Comparison of ENCODE assay signal across 16 cellular contexts in the genomic region with DNA sequence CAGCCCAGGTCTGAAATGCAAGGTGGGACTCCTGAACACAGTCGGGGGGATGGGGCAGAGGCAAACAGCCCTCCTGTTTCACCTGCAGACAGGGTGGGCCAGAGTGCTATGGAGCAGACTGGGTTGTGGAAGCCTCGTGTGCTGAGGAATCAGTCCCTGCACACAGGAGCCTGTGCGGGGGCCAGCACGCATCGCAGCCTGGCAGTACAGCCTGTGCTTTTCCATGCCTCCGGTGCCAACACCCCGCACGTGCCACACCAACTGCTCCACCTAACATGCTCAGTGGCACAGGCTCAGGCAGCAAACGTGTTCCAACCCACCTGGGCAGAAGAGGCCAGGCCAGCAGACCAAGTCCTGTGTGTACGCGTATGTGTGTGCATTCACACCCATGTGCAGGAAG. TPM values are rescaled to one million over a fixed set of nuclear protein-coding genes. Genes with fewer than 3 reads are reported as not detected.
DNase-seq lines count a peak whose midpoint lies in the region; ATAC-seq and TF ChIP-seq lines count a peak whose summit lies in the region.
"Had no signal": no experiment of that assay in that cellular context is flagged by ENCODE, and none has a peak within 500 bp of the region (broad histone marks: within the 10 kb centered on the region; RNA-seq: fewer than 3 reads in every experiment).

No MANE protein-coding gene starts in this region.

- CTCF ChIA-PET in CD8-positive, alpha-beta T cell (lab: Charles Lee): interaction anchor here (1.3 kb wide), 1 partner anchor 145 kb away, joined by 4 read pairs; no protein-coding TSS in a partner anchor

- H3K9me3 ChIP-seq in CD8-positive, alpha-beta T cell (ENCODE audit: low read length): no peaks in the 10 kb centered on the region
- H3K9me3 ChIP-seq in osteoblast (ENCODE audit: low read depth, low read length) (no peaks in the 10 kb centered on the region), hepatocyte (ENCODE audit: low read depth) (no peaks in the 10 kb centered on the region), Karpas-422 (ENCODE audit: low read length) (no peaks in the 10 kb centered on the region)

- H3K4me3 Mint-ChIP-seq in CD8-positive, alpha-beta T cell: no peak overlapping the region
- H3K4me3 Mint-ChIP-seq: CD4-positive, CD25-positive, alpha-beta regulatory T cell had no signal

- peak overlapping the region; percentile 37 for H3K27ac Mint-ChIP-seq in CD8-positive, alpha-beta T cell

- no peak overlapping the region for H3K4me2 ChIP-seq in osteoblast (ENCODE audit: insufficient read depth, low read length)
- H3K4me2 ChIP-seq in hepatocyte: no peak overlapping the region
- no peak overlapping the region for H3K4me2 ChIP-seq in Karpas-422 (ENCODE audit: low read depth, low read length, poor library complexity, severe bottlenecking)

- H4K20me1 ChIP-seq in osteoblast (ENCODE audit: insufficient read depth, low read length) (peaks cover 3% of the 10 kb centered on the region), hepatocyte (ENCODE audit: insufficient read depth, poor library complexity, severe bottlenecking) (no peaks in the 10 kb centered on the region), Karpas-422 (ENCODE audit: insufficient read depth, low read depth, low read length) (0 out of 2 replicates have a peak, but pooled peaks cover 3% of the 10 kb centered on the region)

- no peaks in the 10 kb centered on the region for H3K27me3 ChIP-seq in CD8-positive, alpha-beta T cell (ENCODE audit: insufficient read depth, low read length)
- H3K27me3 ChIP-seq in osteoblast (ENCODE audit: insufficient read depth, low read length) (no peaks in the 10 kb centered on the region), hepatocyte (no peaks in the 10 kb centered on the region), Karpas-422 (ENCODE audit: low read length) (no peaks in the 10 kb centered on the region)

- ATAC-seq in CD8-positive, alpha-beta T cell: no peak
- no peak for ATAC-seq in HG03045 (IDR thresholded peaks at IDR 0.05; ENCODE audit: unreplicated experiment)
- ATAC-seq: HepG2 had no signal

- no peak for TF ChIP-seq CTCF in CD8-positive, alpha-beta T cell (IDR thresholded peaks at IDR 0.05)
- TF ChIP-seq CTCF in osteoblast (IDR thresholded peaks at IDR 0.05; ENCODE audit: extremely low read depth, low read depth, low read length): no peak
- TF ChIP-seq CTCF in hepatocyte (IDR thresholded peaks at IDR 0.05; ENCODE audit: poor library complexity): no peak

- no peaks in the 10 kb centered on the region for H3K9me2 ChIP-seq in hepatocyte (replicated peaks; ENCODE audit: insufficient read depth)
- no peaks in the 10 kb centered on the region for H3K9me2 ChIP-seq in Karpas-422 (replicated peaks; ENCODE audit: insufficient read depth, low read length)

- peaks cover 11% of the 10 kb centered on the region for H3K4me1 Mint-ChIP-seq in CD8-positive, alpha-beta T cell (ENCODE audit: low read depth)

- H3K4me3 ChIP-seq in CD8-positive, alpha-beta T cell (ENCODE audit: low read depth, low read length): no peak overlapping the region
- H3K4me3 ChIP-seq in osteoblast (ENCODE audit: insufficient read depth, low read length): no peak overlapping the region
- H3K4me3 ChIP-seq in hepatocyte: no peak overlapping the region
- H3K4me3 ChIP-seq in Karpas-422 (ENCODE audit: low read length): no peak overlapping the region

- no peaks in the 10 kb centered on the region for H3K27me3 Mint-ChIP-seq in CD8-positive, alpha-beta T cell (ENCODE audit: low read depth)
- H3K27me3 Mint-ChIP-seq: CD4-positive, CD25-positive, alpha-beta regulatory T cell had no signal

- H3K79me2 ChIP-seq in osteoblast (ENCODE audit: insufficient read depth, low read length): no peaks in the 10 kb centered on the region
- no peaks in the 10 kb centered on the region for H3K79me2 ChIP-seq in hepatocyte
- H3K79me2 ChIP-seq in Karpas-422 (ENCODE audit: low read length): no peaks in the 10 kb centered on the region

- DNase-seq in Ammon's horn (ENCODE audit: low spot score) (peak; percentile 29), cerebellar nuclear complex (lab: John Stamatoyannopoulos, UW) (peak; percentile 72 to 90), osteoblast (ENCODE audit: insufficient read length, low spot score, missing footprints) (peak; percentile 49), hepatocyte (ENCODE audit: low spot score) (no peak), Karpas-422 (no peak)
- DNase-seq in CD8-positive, alpha-beta T cell: no peak
- DNase-seq: ACHN; AML-193; CD4-positive, CD25-positive, alpha-beta regulatory T cell; EL; KG1; NCI-H1436 treated with DMSO at 0.1 percent for 48 hours; NCI-H2029 treated with DMSO at 0.1 percent for 48 hours; NCI-H774 had no signal

- intact Hi-C loops in CD8-positive, alpha-beta T cell (cut with DNase I, micrococcal nuclease): loop anchor here (5.0 to 10.0 kb wide), 2 partner anchors 37 to 629 kb away; partner anchors contain the start of genes FBXW11 (in 1 of the 2) and FGF18 (in 1 of the 2)

- H3K4me1 ChIP-seq in CD8-positive, alpha-beta T cell (ENCODE audit: insufficient read depth, low read length): no peaks in the 10 kb centered on the region
- peaks cover 12% of the 10 kb centered on the region for H3K4me1 ChIP-seq in osteoblast (ENCODE audit: insufficient read depth, low read length)
- no peaks in the 10 kb centered on the region for H3K4me1 ChIP-seq in hepatocyte (ENCODE audit: insufficient read depth)
- peaks cover 5% of the 10 kb centered on the region for H3K4me1 ChIP-seq in Karpas-422 (ENCODE audit: low read length)

- H3K36me3 ChIP-seq in CD8-positive, alpha-beta T cell (ENCODE audit: insufficient read depth, low read length): peaks cover 32% of the 10 kb centered on the region
- H3K36me3 ChIP-seq in osteoblast (ENCODE audit: insufficient read depth, low read length): peaks cover 21% of the 10 kb centered on the region
- no peaks in the 10 kb centered on the region for H3K36me3 ChIP-seq in hepatocyte (replicated peaks; ENCODE audit: insufficient read depth, low read depth)
- peaks cover 3% of the 10 kb centered on the region; the same call in 1 of the 2 replicates for H3K36me3 ChIP-seq in Karpas-422 (ENCODE audit: insufficient read depth, low read length)

- H3K9me3 Mint-ChIP-seq in CD8-positive, alpha-beta T cell: no peaks in the 10 kb centered on the region

- H3K9ac ChIP-seq in Karpas-422 (ENCODE audit: low read length): no peak overlapping the region

- 98% methylated on average over 11 of the region's 11 CpGs for WGBS in hepatocyte (ENCODE audit: low lambda C conversion rate, missing lambda C conversion rate)

- no peak overlapping the region for H3K27ac ChIP-seq in CD8-positive, alpha-beta T cell (ENCODE audit: low read depth, low read length)
- H3K27ac ChIP-seq in osteoblast (ENCODE audit: low read depth, low read length): no peak overlapping the region
- no peak overlapping the region for H3K27ac ChIP-seq in hepatocyte
- H3K27ac ChIP-seq in Karpas-422 (ENCODE audit: low read length): no peak overlapping the region

- H2AFZ ChIP-seq in osteoblast (ENCODE audit: low read length): no peak overlapping the region
- H2AFZ ChIP-seq in hepatocyte: no peak overlapping the region
- H2AFZ ChIP-seq in Karpas-422 (ENCODE audit: low read length): no peak overlapping the region

- POLR2A ChIA-PET in CD8-positive, alpha-beta T cell (lab: Charles Lee): no interaction called here

- peaks cover 57% of the 10 kb centered on the region for H3K36me3 Mint-ChIP-seq in CD8-positive, alpha-beta T cell

RNA-seq across cellular contexts. Expression of gene FBXW11, which starts 37.4 kb away (rescaled TPM):
- 10 to 100 TPM; 28.8 to 32.6 TPM for total RNA-seq in CD8-positive, alpha-beta T cell
- total RNA-seq in osteoblast (72.5 and 76.7 TPM in 2 replicates), hepatocyte (73.4 and 74.2 TPM in 2 replicates)
- polyA plus RNA-seq in hepatocyte: 26.7 and 38.0 TPM in 2 replicates
- 52.3 and 72.9 TPM in 2 replicates for total RNA-seq in Karpas-422 (2014; rRNA removed; shearing (Covaris generic); ENCODE audit: low replicate concordance)

Comparison
In these comparisons a context has a peak if more than half of its experiments do, and no peak if none do; other contexts are left out.
1. DNase-seq: peak in Ammon's horn (single experiment), cerebellar nuclear complex (2 of 2) and osteoblast (single experiment); none in CD8-positive, alpha-beta T cell (0 of 7), hepatocyte (single experiment) and Karpas-422 (single experiment).